In genomic region chr17:8922451-8922850, GRCh38 we compare ENCODE assay signal across 8 cellular contexts. TPM values are rescaled to one million over a fixed set of nuclear protein-coding genes. Genes with fewer than 3 reads are reported as not detected.
A peak's percentile ranks its signal among the peaks of the same experiment; 100 is the strongest.
DNase-seq lines count a peak whose midpoint lies in the region; ATAC-seq and TF ChIP-seq lines count a peak whose summit lies in the region.

No MANE protein-coding gene starts in this region.

- H4K20me1 ChIP-seq in PC-3 (ENCODE audit: low read length) (no peaks in the 10 kb centered on the region), OCI-LY7 (ENCODE audit: insufficient read depth, low read length) (no peaks in the 10 kb centered on the region)

- H3K9me3 ChIP-seq in PC-3 (ENCODE audit: low read length) = no peaks in the 10 kb centered on the region
- H3K9me3 ChIP-seq in OCI-LY7 (ENCODE audit: low read length) = no peaks in the 10 kb centered on the region

- H3K9ac ChIP-seq in PC-3 (ENCODE audit: low read length) = no peak overlapping the region

- TF ChIP-seq CTCF in PC-3 (conservative IDR thresholded peaks at IDR 0.05; ENCODE audit: low read depth, low read length) (no peak), OCI-LY7 (conservative IDR thresholded peaks at IDR 0.05; ENCODE audit: low read length) (no peak)

- H3K4me2 ChIP-seq in PC-3 (ENCODE audit: low read length) (no peak overlapping the region), OCI-LY7 (ENCODE audit: low read length) (no peak overlapping the region)

- H3K27ac ChIP-seq in PC-3 (ENCODE audit: low read length) (no peak overlapping the region), OCI-LY7 (ENCODE audit: low read depth, low read length, poor library complexity, severe bottlenecking) (no peak overlapping the region)

- intact Hi-C loops in PC-3 (cut with micrococcal nuclease) = no loop called here
- intact Hi-C loops in head of caudate nucleus (cut with DNase I) = no loop called here
- intact Hi-C loops in OCI-LY7 (cut with micrococcal nuclease; ENCODE audit: unreplicated experiment) = no loop called here

- no peaks in the 10 kb centered on the region for H3K36me3 ChIP-seq in PC-3 (ENCODE audit: low read depth, low read length)
- H3K36me3 ChIP-seq in OCI-LY7 (ENCODE audit: insufficient read depth, low read length) = no peaks in the 10 kb centered on the region

- BruUV-seq in PC-3 (replicated peaks; lab: Mats Ljungman, UMichigan) (no TSS peak), OCI-LY7 (replicated peaks; lab: Mats Ljungman, UMichigan) (no TSS peak)

- POLR2A ChIA-PET in PC-3 (lab: Charles Lee; ENCODE audit: unreplicated experiment) (no interaction called here), OCI-LY7 (lab: Charles Lee) (no interaction called here)

- no peak overlapping the region for H3K4me3 ChIP-seq in PC-3 (ENCODE audit: low read length)
- H3K4me3 ChIP-seq in OCI-LY7 (ENCODE audit: low read depth, low read length, poor library complexity, severe bottlenecking) = no peak overlapping the region

- H3K4me1 ChIP-seq in PC-3 (ENCODE audit: insufficient read depth, low read length) (no peaks in the 10 kb centered on the region), OCI-LY7 (ENCODE audit: insufficient read depth, low read length, poor library complexity, severe bottlenecking) (no peaks in the 10 kb centered on the region)

- no peaks in the 10 kb centered on the region for H3K27me3 ChIP-seq in PC-3 (ENCODE audit: low read length)

- CTCF ChIA-PET in PC-3 (lab: Charles Lee) = no interaction called here
- CTCF ChIA-PET in OCI-LY7 (lab: Charles Lee; ENCODE audit: unreplicated experiment) = no interaction called here

- ATAC-seq in PC-3 = peak; percentile 40; the same call in 1 of the 2 replicates
- peak; percentile 33 for ATAC-seq in esophagus mucosa
- ATAC-seq in HG02840 (IDR thresholded peaks at IDR 0.05; ENCODE audit: low FRiP score, unreplicated experiment) = no peak

- H3K9me2 ChIP-seq in PC-3 (replicated peaks; ENCODE audit: low read length) (no peaks in the 10 kb centered on the region), OCI-LY7 (ENCODE audit: insufficient read depth, low read length) (no peaks in the 10 kb centered on the region)

- H3K79me2 ChIP-seq in PC-3 (ENCODE audit: low read length) (no peaks in the 10 kb centered on the region), OCI-LY7 (ENCODE audit: insufficient read depth, low read depth, low read length) (no peaks in the 10 kb centered on the region)

- H2AFZ ChIP-seq in PC-3 (ENCODE audit: low read length) = no peak overlapping the region
- H2AFZ ChIP-seq in OCI-LY7 (ENCODE audit: low read length) = no peak overlapping the region

- H3F3A ChIP-seq in PC-3 (ENCODE audit: low read length, unreplicated experiment) = no peaks in the 10 kb centered on the region

- DNase-seq in EH (ENCODE audit: low read depth) (peak; percentile 89), PC-3 (peak; percentile 76), pons (ENCODE audit: low spot score) (peak; percentile 59), head of caudate nucleus (no peak), NCI-H2196 treated with DMSO at 0.1 percent for 48 hours (lab: John Stamatoyannopoulos, UW; ENCODE audit: unreplicated experiment) (no peak), OCI-LY7 (ENCODE audit: low spot score) (no peak)

RNA-seq across cellular contexts. Expression of gene PIK3R5, which starts 43.1 kb away (rescaled TPM):
- total RNA-seq in PC-3 (2014; rRNA removed) (not detected in 2 replicates), esophagus mucosa (0.88 TPM), OCI-LY7 (2022) (0.68 and 1.5 TPM in 2 replicates)
- total RNA-seq in OCI-LY7 (2014; rRNA removed; shearing (Covaris generic)) = 0.76 and 1.2 TPM in 2 replicates

RNA-seq across cellular contexts. Expression of gene PIK3R6, which starts 55.0 kb away (rescaled TPM):
- not detected in 2 replicates for total RNA-seq in PC-3 (2014; rRNA removed)
- 0.16 TPM for total RNA-seq in esophagus mucosa
- total RNA-seq in OCI-LY7 (2014; rRNA removed; shearing (Covaris generic)) = not detected in 2 replicates
- total RNA-seq in OCI-LY7 (2022) = not detected in 2 replicates

Comparison
In these comparisons a context has a peak if more than half of its experiments do, and no peak if none do; other contexts are left out.
1. DNase-seq: peak in EH (single experiment), PC-3 (single experiment) and pons (single experiment); none in head of caudate nucleus (0 of 42), NCI-H2196 treated with DMSO at 0.1 percent for 48 hours (single experiment) and OCI-LY7 (single experiment).